Comparison of ENCODE assay signal across 8 cellular contexts in the genomic region with DNA sequence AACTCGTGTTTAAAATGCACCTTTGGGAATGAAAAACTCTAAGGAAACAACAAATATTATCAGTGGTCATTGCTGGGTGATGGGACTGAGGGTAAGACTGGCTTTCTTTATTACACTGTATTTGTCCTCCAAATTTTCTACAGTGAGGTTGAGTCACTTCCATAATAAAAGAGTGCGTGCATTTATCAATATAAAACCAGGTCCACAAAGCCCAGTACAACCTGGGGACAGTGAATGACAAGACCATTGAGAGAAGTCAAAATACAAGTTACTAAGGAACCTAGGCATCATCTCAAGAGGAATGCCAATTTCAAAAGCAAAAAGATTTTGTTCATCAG.
DNase-seq lines count a peak whose midpoint lies in the region; ATAC-seq and TF ChIP-seq lines count a peak whose summit lies in the region.

No MANE protein-coding gene starts in this region.

- peak overlapping the region; percentile 98 for H3K27ac Mint-ChIP-seq in Calu3 (ENCODE audit: unreplicated experiment)
- peak overlapping the region; percentile 92 for H3K27ac Mint-ChIP-seq in central memory CD8-positive, alpha-beta T cell (ENCODE audit: low read depth)
- H3K27ac Mint-ChIP-seq in natural killer cell treated with Interleukin-12 subunit alpha and Interleukin-12 subunit beta and Interleukin-15 and Interleukin-18, amount 100 ng/mL, for 72 hours, result peak overlapping the region; percentile 91 to 97

- H3K27ac ChIP-seq in HUES48 (ENCODE audit: low read depth, low read length), result peak overlapping the region; percentile 57
- H3K27ac ChIP-seq in foreskin keratinocyte, result no peak overlapping the region

- H3K36me3 Mint-ChIP-seq in Calu3 (ENCODE audit: insufficient read depth, unreplicated experiment), result peaks cover 18% of the 10 kb centered on the region
- H3K36me3 Mint-ChIP-seq in central memory CD8-positive, alpha-beta T cell (ENCODE audit: insufficient read depth), result peaks cover 14% of the 10 kb centered on the region
- H3K36me3 Mint-ChIP-seq in natural killer cell treated with Interleukin-12 subunit alpha and Interleukin-12 subunit beta and Interleukin-15 and Interleukin-18, amount 100 ng/mL, for 72 hours, result no peaks in the 10 kb centered on the region

- no peak for ATAC-seq in central memory CD8-positive, alpha-beta T cell (replicated peaks; ENCODE audit: extremely low read depth, poor library complexity, severe bottlenecking)
- no peak for ATAC-seq in natural killer cell treated with Interleukin-12 subunit alpha and Interleukin-12 subunit beta and Interleukin-15 and Interleukin-18, amount 100 ng/mL, for 72 hours
- ATAC-seq in foreskin keratinocyte, result no peak

- H3K4me3 Mint-ChIP-seq in Calu3 (ENCODE audit: low read depth, unreplicated experiment), result peak overlapping the region; percentile 78
- H3K4me3 Mint-ChIP-seq in central memory CD8-positive, alpha-beta T cell, result peak overlapping the region; percentile 78
- peak overlapping the region; percentile 88 for H3K4me3 Mint-ChIP-seq in natural killer cell treated with Interleukin-12 subunit alpha and Interleukin-12 subunit beta and Interleukin-15 and Interleukin-18, amount 100 ng/mL, for 72 hours

- intact Hi-C loops in Calu3 (cut with micrococcal nuclease; ENCODE audit: unreplicated experiment), result loop anchor here (1.0 kb wide), 1 partner anchor 647 kb away; no protein-coding TSS in a partner anchor

- H3K27me3 ChIP-seq in HUES48 (ENCODE audit: control insufficient read depth, insufficient read depth, low read length), result no peaks in the 10 kb centered on the region
- no peaks in the 10 kb centered on the region for H3K27me3 ChIP-seq in foreskin keratinocyte

- CTCF ChIA-PET in Calu3 (lab: Charles Lee), result interaction anchor here (1.0 kb wide), 1 partner anchor 619 kb away, joined by 9 read pairs; no protein-coding TSS in a partner anchor

- peak overlapping the region; percentile 38; the same call in 1 of the 2 replicates for H3K9ac ChIP-seq in HUES48 (ENCODE audit: low read depth, low read length)

- H3K4me3 ChIP-seq in HUES48 (ENCODE audit: low read depth, low read length), result peak overlapping the region; percentile 76

- H3K36me3 ChIP-seq in HUES48 (ENCODE audit: control insufficient read depth, insufficient read depth, low read length), result no peaks in the 10 kb centered on the region

- H3K4me1 ChIP-seq in HUES48 (ENCODE audit: control insufficient read depth, insufficient read depth, low read length) (peaks cover 8% of the 10 kb centered on the region; the same call in 1 of the 2 replicates), foreskin keratinocyte (no peaks in the 10 kb centered on the region)

- H3K27me3 Mint-ChIP-seq in Calu3 (ENCODE audit: unreplicated experiment), result peaks cover 21% of the 10 kb centered on the region
- peaks cover 31% of the 10 kb centered on the region for H3K27me3 Mint-ChIP-seq in central memory CD8-positive, alpha-beta T cell
- H3K27me3 Mint-ChIP-seq in natural killer cell treated with Interleukin-12 subunit alpha and Interleukin-12 subunit beta and Interleukin-15 and Interleukin-18, amount 100 ng/mL, for 72 hours, result peaks cover 17 to 22% of the 10 kb centered on the region in 2 donors

- DNase-seq in Calu3 (no peak), dermis blood vessel endothelial cell (no peak), foreskin keratinocyte (no peak)
- DNase-seq in central memory CD8-positive, alpha-beta T cell (ENCODE audit: low spot score in 2 of 2), result no peak
- DNase-seq in natural killer cell treated with Interleukin-12 subunit alpha and Interleukin-12 subunit beta and Interleukin-15 and Interleukin-18, amount 100 ng/mL, for 72 hours (ENCODE audit: low spot score), result no peak
- no peak for DNase-seq in central memory CD4-positive, alpha-beta T cell
- DNase-seq in stimulated activated CD8-positive, alpha-beta memory T cell treated with anti-CD3 and anti-CD28 coated beads, Interleukin-4, amount 100 ng/mL, for 48 hours, result no peak

- no TSS peak for BruUV-seq in Calu3 (replicated peaks; lab: Mats Ljungman, UMichigan)

- no peaks in the 10 kb centered on the region for H3K9me3 Mint-ChIP-seq in Calu3 (ENCODE audit: low read depth, unreplicated experiment)
- no peaks in the 10 kb centered on the region for H3K9me3 Mint-ChIP-seq in central memory CD8-positive, alpha-beta T cell
- no peaks in the 10 kb centered on the region for H3K9me3 Mint-ChIP-seq in natural killer cell treated with Interleukin-12 subunit alpha and Interleukin-12 subunit beta and Interleukin-15 and Interleukin-18, amount 100 ng/mL, for 72 hours

- TF ChIP-seq CTCF in Calu3 (IDR thresholded peaks at IDR 0.05; ENCODE audit: unreplicated experiment) (no peak), foreskin keratinocyte (conservative IDR thresholded peaks at IDR 0.05) (no peak)

- peaks cover 9% of the 10 kb centered on the region for H3K4me1 Mint-ChIP-seq in Calu3 (ENCODE audit: low read depth, unreplicated experiment)
- peaks cover 6% of the 10 kb centered on the region for H3K4me1 Mint-ChIP-seq in central memory CD8-positive, alpha-beta T cell
- peaks cover 7 to 19% of the 10 kb centered on the region in 2 donors for H3K4me1 Mint-ChIP-seq in natural killer cell treated with Interleukin-12 subunit alpha and Interleukin-12 subunit beta and Interleukin-15 and Interleukin-18, amount 100 ng/mL, for 72 hours (ENCODE audit: low read depth in 2 of 2)

- peaks cover 13% of the 10 kb centered on the region; the same call in 1 of the 2 replicates for H3K9me3 ChIP-seq in HUES48 (ENCODE audit: control insufficient read depth, insufficient read depth, low read length)
